In the genomic region with DNA sequence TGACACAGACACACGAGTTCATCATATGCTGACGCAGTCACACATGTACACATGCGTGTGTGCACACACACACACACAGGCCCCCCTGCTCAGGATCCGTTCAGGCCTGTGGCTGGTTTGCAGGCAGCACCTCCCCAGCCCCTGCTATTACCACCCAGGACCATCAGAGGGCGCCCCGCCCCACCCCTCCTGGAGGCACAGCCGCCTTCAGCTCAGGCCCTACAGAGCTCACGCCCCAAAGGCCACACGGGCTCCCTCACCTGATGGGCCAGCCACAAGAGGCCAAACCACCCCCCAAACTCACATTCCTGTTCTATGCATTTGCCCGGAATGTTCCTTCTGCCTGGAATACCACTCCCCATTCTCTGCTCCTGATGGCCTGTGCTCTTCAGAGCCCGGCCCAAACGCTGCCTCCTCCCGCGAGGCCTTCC, we compare ENCODE assay signal across 1 cellular context.
TF ChIP-seq lines count a peak whose summit lies in the region.

No MANE protein-coding gene starts in this region.

TF ChIP-seq in H1, 55 proteins besides CTCF, POLR2A, EP300 and RAD21:
- TF ChIP-seq TEAD4 (IDR thresholded peaks at IDR 0.05; ENCODE audit: low read depth, low read length) = 0 out of 2 replicates have a peak, but pooled peaks have one; percentile 57
- 0 out of 2 replicates have a peak, but pooled peaks have one; percentile 36 for TF ChIP-seq EGR1 (IDR thresholded peaks at IDR 0.05; ENCODE audit: borderline replicate concordance, low read depth, low read length)
